Comparison of ENCODE assay signal across 8 cellular contexts in genomic region chr17:15340966-15341365, GRCh38. TPM values are rescaled to one million over a fixed set of nuclear protein-coding genes. Genes with fewer than 3 reads are reported as not detected.
A peak's percentile ranks its signal among the peaks of the same experiment; 100 is the strongest.
DNase-seq lines count a peak whose midpoint lies in the region; ATAC-seq and TF ChIP-seq lines count a peak whose summit lies in the region.
"Had no signal": no experiment of that assay in that cellular context is flagged by ENCODE, and none has a peak within 500 bp of the region (broad histone marks: within the 10 kb centered on the region; RNA-seq: fewer than 3 reads in every experiment).

No MANE protein-coding gene starts in this region.

- no peaks in the 10 kb centered on the region for H3K79me2 ChIP-seq in smooth muscle cell (ENCODE audit: low read depth)

- H3K27ac ChIP-seq in IMR-90 (ENCODE audit: insufficient read depth, low read length) (no peak overlapping the region), body of pancreas (no peak overlapping the region), smooth muscle cell (ENCODE audit: low read depth) (no peak overlapping the region)

- TF ChIP-seq POLR2A in IMR-90 (IDR thresholded peaks at IDR 0.05; ENCODE audit: low read depth, low read length) (no peak), body of pancreas (IDR thresholded peaks at IDR 0.05) (no peak), GM18505 (IDR thresholded peaks at IDR 0.05; ENCODE audit: borderline replicate concordance, extremely low read depth, insufficient read depth, insufficient read length) (no peak)

- no peak overlapping the region for H2BK120ac ChIP-seq in IMR-90 (ENCODE audit: low read depth, low read length)

- H3K9me3 ChIP-seq in IMR-90 (ENCODE audit: control insufficient read depth, insufficient read depth, low read length) (no peaks in the 10 kb centered on the region), body of pancreas (no peaks in the 10 kb centered on the region), smooth muscle cell (replicated peaks; ENCODE audit: low read depth) (no peaks in the 10 kb centered on the region)

- dilution Hi-C loops in IMR-90 (cut with HindIII; ENCODE audit: low sequenced_read_pairs, unreplicated experiment) = no loop called here

- H3K4me2 ChIP-seq in IMR-90 (ENCODE audit: low read depth, low read length) (peak overlapping the region; percentile 63), smooth muscle cell (peak overlapping the region; percentile 99)

- H3K4me1 ChIP-seq in IMR-90 (ENCODE audit: control insufficient read depth, insufficient read depth, low read length) = no peaks in the 10 kb centered on the region
- H3K4me1 ChIP-seq in body of pancreas = peaks cover 11% of the 10 kb centered on the region
- peaks cover 11% of the 10 kb centered on the region for H3K4me1 ChIP-seq in smooth muscle cell (ENCODE audit: low read depth)

- no peak overlapping the region for H3K18ac ChIP-seq in IMR-90 (ENCODE audit: low read depth, low read length)

- WGBS in IMR-90 (ENCODE audit: extremely low coverage in 2 of 2, insufficient read length in 1 of 2), 2 experiments = 7% methylated on average over 5 of the region's 19 CpGs; no CpG with 5 or more reads in 1 of the 2 experiments
- 5 to 8% methylated on average over 19 of the region's 19 CpGs for WGBS in body of pancreas, 2 donors
- 6% methylated on average over 19 of the region's 19 CpGs for WGBS in smooth muscle cell (ENCODE audit: low lambda C conversion rate)

- H4K20me1 ChIP-seq in IMR-90 (ENCODE audit: insufficient read depth, low read length) (no peaks in the 10 kb centered on the region), smooth muscle cell (ENCODE audit: low read depth) (no peaks in the 10 kb centered on the region)

- H2BK5ac ChIP-seq in IMR-90 (ENCODE audit: low read depth, low read length, poor library complexity, severe bottlenecking) = no peak overlapping the region

- no peak overlapping the region for H2BK20ac ChIP-seq in IMR-90 (ENCODE audit: low read depth, low read length)

- no peaks in the 10 kb centered on the region for H3K9me1 ChIP-seq in IMR-90 (ENCODE audit: insufficient read depth, low read length)

- no peak overlapping the region for H2BK15ac ChIP-seq in IMR-90 (ENCODE audit: low read depth, low read length)

- no peaks in the 10 kb centered on the region for H3K36me3 ChIP-seq in IMR-90 (ENCODE audit: control insufficient read depth, insufficient read depth, low read length)
- no peaks in the 10 kb centered on the region for H3K36me3 ChIP-seq in body of pancreas (replicated peaks in 1 of 2; ENCODE audit: insufficient read depth in 1 of 2, low read depth in 2 of 2)
- no peaks in the 10 kb centered on the region for H3K36me3 ChIP-seq in smooth muscle cell (ENCODE audit: low read depth)

- H3K23ac ChIP-seq in IMR-90 (ENCODE audit: low read depth, low read length) = no peak overlapping the region

- no peak overlapping the region for H3K56ac ChIP-seq in IMR-90 (ENCODE audit: extremely low read depth, insufficient read depth, low read length)

- in situ Hi-C loops in IMR-90 (cut with MboI; ENCODE audit: low sequenced_read_pairs) = no loop called here

- no peak overlapping the region for H3K14ac ChIP-seq in IMR-90 (replicated peaks; ENCODE audit: low read depth, low read length)

- H3K27me3 ChIP-seq in IMR-90 (ENCODE audit: control insufficient read depth, insufficient read depth, low read length) (peaks cover 13% of the 10 kb centered on the region), body of pancreas (no peaks in the 10 kb centered on the region), smooth muscle cell (ENCODE audit: low read depth) (no peaks in the 10 kb centered on the region)

- H3K79me1 ChIP-seq in IMR-90 (ENCODE audit: low read depth in 1 of 2, low read length in 2 of 2) = no peaks in the 10 kb centered on the region

- TF ChIP-seq CTCF in IMR-90 (conservative IDR thresholded peaks at IDR 0.05; ENCODE audit: low read depth, low read length) (no peak), body of pancreas (IDR thresholded peaks at IDR 0.05) (no peak), smooth muscle cell (IDR thresholded peaks at IDR 0.05; ENCODE audit: borderline replicate concordance, insufficient read depth, poor library complexity, severe bottlenecking) (no peak)

- intact Hi-C loops in IMR-90 (cut with micrococcal nuclease) (loop anchor here (10.0 kb wide), 1 partner anchor 76 kb away; the partner anchor contains the start of gene PMP22), body of pancreas (cut with DNase I) (no loop called here)

- CTCF ChIA-PET in IMR-90 (lab: Yijun Ruan, JAX) = no interaction called here

- H2AFZ ChIP-seq in IMR-90 (replicated peaks; ENCODE audit: low read length, poor library complexity) = peak overlapping the region; percentile 84
- H2AFZ ChIP-seq in smooth muscle cell (ENCODE audit: low read depth) = peak overlapping the region; percentile 98

- ATAC-seq in IMR-90 (ENCODE audit: low read depth) = no peak
- ATAC-seq in body of pancreas = peak; percentile 16
- ATAC-seq in GM18907 (IDR thresholded peaks at IDR 0.05; ENCODE audit: unreplicated experiment) = no peak
- no peak for ATAC-seq in GM18505 (IDR thresholded peaks at IDR 0.05; ENCODE audit: unreplicated experiment)

- no peak overlapping the region for H2AK9ac ChIP-seq in IMR-90 (replicated peaks; ENCODE audit: low read depth, low read length, poor library complexity)

- no peak for DNase-seq in IMR-90
- peak in 1 of 4 donors; percentile 14 for DNase-seq in body of pancreas
- peak; percentile 6 for DNase-seq in iris pigment epithelial cell (ENCODE audit: low read depth)
- DNase-seq in smooth muscle cell (lab: John Stamatoyannopoulos, UW; ENCODE audit: unreplicated experiment) = no peak
- DNase-seq in NCI-H2227 treated with DMSO at 0.1 percent for 48 hours (lab: John Stamatoyannopoulos, UW) = no peak
- DNase-seq: KBM-7 had no signal

- BruUV-seq in IMR-90 (replicated peaks; lab: Mats Ljungman, UMichigan) = no TSS peak

- H3F3A ChIP-seq in smooth muscle cell (ENCODE audit: low read depth) = peaks cover 7% of the 10 kb centered on the region

- no peak overlapping the region for H3K9ac ChIP-seq in IMR-90 (ENCODE audit: low read depth, low read length)
- H3K9ac ChIP-seq in smooth muscle cell (ENCODE audit: low read depth) = peak overlapping the region; percentile 35

- no peak for TF ChIP-seq RAD21 in IMR-90 (IDR thresholded peaks at IDR 0.05; ENCODE audit: low read length)

- no peak overlapping the region for H3K4ac ChIP-seq in IMR-90 (ENCODE audit: low read depth, low read length)

- peak overlapping the region; percentile 37 for H3K4me3 ChIP-seq in IMR-90 (ENCODE audit: insufficient read depth, low read depth, low read length)
- H3K4me3 ChIP-seq in body of pancreas = peak overlapping the region in 1 of 2 donors; percentile 17
- peak overlapping the region; percentile 64 for H3K4me3 ChIP-seq in smooth muscle cell

- no peak overlapping the region for H4K8ac ChIP-seq in IMR-90 (ENCODE audit: low read depth in 2 of 2, low read length in 2 of 2)

- no peak overlapping the region for H4K5ac ChIP-seq in IMR-90 (ENCODE audit: low read depth, low read length)

- POLR2A ChIA-PET in IMR-90 (lab: Charles Lee; ENCODE audit: unreplicated experiment) = no interaction called here

- H4K91ac ChIP-seq in IMR-90 (ENCODE audit: insufficient read depth, low read depth, low read length) = no peak overlapping the region

- no peak overlapping the region for H2AK5ac ChIP-seq in IMR-90 (ENCODE audit: low read depth, low read length)

TF ChIP-seq in IMR-90, 13 proteins besides CTCF, POLR2A, EP300 and RAD21:
- no peak for TF ChIP-seq MXI1 (IDR thresholded peaks at IDR 0.05; ENCODE audit: borderline replicate concordance, low read depth, low read length)
- TF ChIP-seq MAFK (IDR thresholded peaks at IDR 0.05; ENCODE audit: low read depth, low read length) = no peak
- no peak for TF ChIP-seq BHLHE40 (IDR thresholded peaks at IDR 0.05; ENCODE audit: low read depth, low read length)
- no peak for TF ChIP-seq CEBPB (IDR thresholded peaks at IDR 0.05; ENCODE audit: low read depth, low read length)
- TF ChIP-seq USF2 (IDR thresholded peaks at IDR 0.05; ENCODE audit: low read depth, low read length) = no peak
- no peak for TF ChIP-seq RCOR1 (IDR thresholded peaks at IDR 0.05; ENCODE audit: insufficient replicate concordance, low read length)
- no peak for TF ChIP-seq ELK1 (IDR thresholded peaks at IDR 0.05; ENCODE audit: borderline replicate concordance, low read depth, low read length)
- TF ChIP-seq FOS (IDR thresholded peaks at IDR 0.05; ENCODE audit: low read depth, low read length) = no peak
- TF ChIP-seq CHD1 (IDR thresholded peaks at IDR 0.05; ENCODE audit: low read depth, low read length) = no peak
- no peak for TF ChIP-seq MAZ (IDR thresholded peaks at IDR 0.05; ENCODE audit: borderline replicate concordance, low read depth, low read length)
- no peak for TF ChIP-seq NFE2L2 (IDR thresholded peaks at IDR 0.05; ENCODE audit: low read depth, low read length)
- TF ChIP-seq SMC3 (IDR thresholded peaks at IDR 0.05; ENCODE audit: low read depth, low read length) = no peak
- no peak for TF ChIP-seq RFX5 (IDR thresholded peaks at IDR 0.05; ENCODE audit: low read depth, low read length)

RNA-seq across cellular contexts. Expression of gene TEKT3, which starts 0.4 kb away (rescaled TPM):
- total RNA-seq in IMR-90 (2012; rRNA removed) (not detected in 2 replicates), body of pancreas (not detected), smooth muscle cell (0.09 TPM in 1 of 2 replicates, not detected in the other)
- polyA plus RNA-seq in IMR-90 (2012; rRNA removed) (0.15 and 0.59 TPM in 2 replicates), smooth muscle cell (0.76 and 1.00 TPM in 2 replicates)
- polyA plus RNA-seq in IMR-90 (2012; cell fraction: cytosol; rRNA removed) = 0.20 and 0.47 TPM in 2 replicates
- polyA plus RNA-seq in IMR-90 (2012; cell fraction: nucleus; rRNA removed; ENCODE audit: low replicate concordance) = 0.96 and 1.4 TPM in 2 replicates
